8 cellular contexts compared by ENCODE assay signal in genomic region chr6:32842690-32843089, GRCh38. TPM values are rescaled to one million over a fixed set of nuclear protein-coding genes. Genes with fewer than 3 reads are reported as not detected.
DNase-seq lines count a peak whose midpoint lies in the region; ATAC-seq and TF ChIP-seq lines count a peak whose summit lies in the region.

No MANE protein-coding gene starts in this region.

- peaks cover 54% of the 10 kb centered on the region for H3K36me3 ChIP-seq in DOHH2 (ENCODE audit: control insufficient read depth, low read length)
- peaks cover 52% of the 10 kb centered on the region for H3K36me3 ChIP-seq in OCI-LY1 (ENCODE audit: insufficient read depth, low read length)
- peaks cover 15 to 51% (median 39%) of the 10 kb centered on the region in 4 donors for H3K36me3 ChIP-seq in esophagus muscularis mucosa
- peaks cover 0 to 30% of the 10 kb centered on the region in 2 donors for H3K36me3 ChIP-seq in psoas muscle (ENCODE audit: insufficient read depth in 1 of 2, low read depth in 1 of 2)

- H3K9me2 ChIP-seq in DOHH2 (replicated peaks; ENCODE audit: control insufficient read depth, low read length) (no peaks in the 10 kb centered on the region), OCI-LY1 (ENCODE audit: low read depth, low read length) (no peaks in the 10 kb centered on the region)

- peaks cover 9% of the 10 kb centered on the region for H3F3A ChIP-seq in DOHH2 (ENCODE audit: control insufficient read depth, insufficient read depth)
- H3F3A ChIP-seq in OCI-LY1 (ENCODE audit: insufficient read depth, low read length): no peaks in the 10 kb centered on the region

- H3K79me2 ChIP-seq in DOHH2 (ENCODE audit: control insufficient read depth, low read length) (peaks cover 23% of the 10 kb centered on the region), OCI-LY1 (ENCODE audit: insufficient read depth, low read length) (peaks cover 4% of the 10 kb centered on the region; the same call in 1 of the 2 replicates)

- H3K4me2 ChIP-seq in DOHH2 (ENCODE audit: low read length) (peak overlapping the region; percentile 100), OCI-LY1 (ENCODE audit: low read length) (peak overlapping the region; percentile 84)

- ATAC-seq in psoas muscle (no peak), HG02852 (IDR thresholded peaks at IDR 0.05; ENCODE audit: unreplicated experiment) (no peak), HG03097 (IDR thresholded peaks at IDR 0.05; ENCODE audit: low FRiP score, unreplicated experiment) (no peak), HG03025 (IDR thresholded peaks at IDR 0.05; ENCODE audit: low FRiP score, unreplicated experiment) (no peak)

- TF ChIP-seq CTCF in DOHH2 (IDR thresholded peaks at IDR 0.05; ENCODE audit: low read depth, low read length, poor library complexity, severe bottlenecking): no peak
- TF ChIP-seq CTCF in OCI-LY1 (IDR thresholded peaks at IDR 0.05; ENCODE audit: low read length): no peak
- no peak for TF ChIP-seq CTCF in esophagus muscularis mucosa (IDR thresholded peaks at IDR 0.05)
- TF ChIP-seq CTCF in psoas muscle (IDR thresholded peaks at IDR 0.05): no peak

- no peak for TF ChIP-seq EP300 in esophagus muscularis mucosa (IDR thresholded peaks at IDR 0.05)

- TF ChIP-seq POLR2A in esophagus muscularis mucosa (IDR thresholded peaks at IDR 0.05; ENCODE audit: low read depth): no peak

- 78% methylated on average over 8 of the region's 8 CpGs for WGBS in esophagus muscularis mucosa
- WGBS in psoas muscle, 3 donors: 81 to 87% (median 85%) methylated on average over 8 of the region's 8 CpGs

- H4K20me1 ChIP-seq in DOHH2 (ENCODE audit: control insufficient read depth, insufficient read depth, low read depth, low read length) (no peaks in the 10 kb centered on the region), OCI-LY1 (ENCODE audit: insufficient read depth, low read length) (no peaks in the 10 kb centered on the region)

- H3K27ac ChIP-seq in DOHH2 (ENCODE audit: low read depth, low read length): no peak overlapping the region
- H3K27ac ChIP-seq in OCI-LY1 (ENCODE audit: low read depth, low read length, poor library complexity, severe bottlenecking): peak overlapping the region; percentile 95
- peak overlapping the region; percentile 85 to 93 (median 89) for H3K27ac ChIP-seq in esophagus muscularis mucosa (replicated peaks in 1 of 4)
- H3K27ac ChIP-seq in psoas muscle: no peak overlapping the region

- H3K4me1 ChIP-seq in DOHH2 (ENCODE audit: control insufficient read depth, low read length): peaks cover 42% of the 10 kb centered on the region
- H3K4me1 ChIP-seq in OCI-LY1 (ENCODE audit: insufficient read depth, low read length, severe bottlenecking): peaks cover 54% of the 10 kb centered on the region
- H3K4me1 ChIP-seq in esophagus muscularis mucosa: peaks cover 26 to 54% (median 41%) of the 10 kb centered on the region in 4 donors
- H3K4me1 ChIP-seq in psoas muscle: peaks cover 6% of the 10 kb centered on the region

- peak overlapping the region; percentile 97 for H3K9ac ChIP-seq in OCI-LY1 (ENCODE audit: low read length)

- no peaks in the 10 kb centered on the region for H3K27me3 ChIP-seq in DOHH2 (ENCODE audit: control insufficient read depth, low read length)
- H3K27me3 ChIP-seq in OCI-LY1 (ENCODE audit: insufficient read depth, low read length): no peaks in the 10 kb centered on the region
- H3K27me3 ChIP-seq in esophagus muscularis mucosa: no peaks in the 10 kb centered on the region
- no peaks in the 10 kb centered on the region for H3K27me3 ChIP-seq in psoas muscle (ENCODE audit: insufficient read depth in 3 of 3, low read length in 2 of 3)

- H2AFZ ChIP-seq in OCI-LY1 (ENCODE audit: low read length): no peak overlapping the region

- no peaks in the 10 kb centered on the region for H3K9me3 ChIP-seq in DOHH2 (ENCODE audit: control insufficient read depth, insufficient read depth, low read length)
- H3K9me3 ChIP-seq in OCI-LY1 (ENCODE audit: low read length): no peaks in the 10 kb centered on the region
- no peaks in the 10 kb centered on the region for H3K9me3 ChIP-seq in esophagus muscularis mucosa
- no peaks in the 10 kb centered on the region for H3K9me3 ChIP-seq in psoas muscle

- intact Hi-C loops in esophagus muscularis mucosa (cut with DNase I) (no loop called here), psoas muscle (cut with DNase I) (no loop called here)

- DNase-seq in esophagus muscularis mucosa (ENCODE audit: extremely low spot score) (peak; percentile 75), psoas muscle (no peak), NOMO-1 (lab: John Stamatoyannopoulos, UW; ENCODE audit: unreplicated experiment in 2 of 2) (no peak)

- H3K4me3 ChIP-seq in DOHH2 (ENCODE audit: low read length): peak overlapping the region; percentile 93
- H3K4me3 ChIP-seq in OCI-LY1 (ENCODE audit: low read depth, low read length, poor library complexity, severe bottlenecking): peak overlapping the region; percentile 82
- H3K4me3 ChIP-seq in esophagus muscularis mucosa: peak overlapping the region in 2 of 4 donors; percentile 66 to 86
- peak overlapping the region; percentile 69 for H3K4me3 ChIP-seq in psoas muscle

RNA-seq across cellular contexts. Expression of gene PSMB8, which starts 1.2 kb away (rescaled TPM):
- total RNA-seq in esophagus muscularis mucosa (10 to 100 TPM; 25.7 to 38.4 (median 32.4) TPM), psoas muscle (10 to 100 TPM in 3 of 4 donors, 1 to 10 TPM in 1; 7.0 to 10.8 (median 10.2) TPM)
- 10 to 100 TPM in 2 of 3 donors, 1 to 10 TPM in 1; 7.7 to 19.2 (median 14.2) TPM for polyA plus RNA-seq in psoas muscle

RNA-seq across cellular contexts. Expression of gene TAP2, which starts 4.2 kb away (rescaled TPM):
- total RNA-seq in esophagus muscularis mucosa (10 to 100 TPM in 3 of 4 donors, 1 to 10 TPM in 1; 8.6 to 16.3 (median 13.4) TPM), psoas muscle (10 to 100 TPM; 13.6 to 18.5 (median 16.5) TPM)
- polyA plus RNA-seq in psoas muscle: 10 to 100 TPM in 1 of 3 donors, 1 to 10 TPM in 2; 7.6 to 16.6 (median 7.7) TPM

RNA-seq across cellular contexts. Expression of gene TAP1, which starts 10.8 kb away (rescaled TPM):
- total RNA-seq in esophagus muscularis mucosa: 10 to 100 TPM; 28.7 to 45.7 (median 34.8) TPM
- total RNA-seq in psoas muscle: 10 to 100 TPM; 14.1 to 23.5 (median 16.8) TPM
- polyA plus RNA-seq in psoas muscle: 10 to 100 TPM; 15.2 to 21.7 (median 17.7) TPM

RNA-seq across cellular contexts. Expression of gene PSMB9, which starts 11.3 kb away (rescaled TPM):
- total RNA-seq in esophagus muscularis mucosa: 10 to 100 TPM in 3 of 4 donors, 1 to 10 TPM in 1; 9.1 to 26.2 (median 20.5) TPM
- 10 to 100 TPM in 2 of 4 donors, 1 to 10 TPM in 2; 6.6 to 10.5 (median 10.0) TPM for total RNA-seq in psoas muscle
- 10 to 100 TPM in 2 of 3 donors, 1 to 10 TPM in 1; 8.0 to 18.0 (median 13.2) TPM for polyA plus RNA-seq in psoas muscle

RNA-seq across cellular contexts. Expression of gene HLA-DOB, which starts 25.9 kb away (rescaled TPM):
- total RNA-seq in esophagus muscularis mucosa: under 1 TPM in 3 of 4 donors, not detected in 1; 0.19 to 0.33 (median 0.29) TPM
- under 1 TPM in 1 of 4 donors, not detected in 3; 0.21 TPM for total RNA-seq in psoas muscle
- polyA plus RNA-seq in psoas muscle: under 1 TPM; 0.10 to 0.25 (median 0.18) TPM

Comparison
In these comparisons a context has a peak if more than half of its experiments do, and no peak if none do; other contexts are left out.
1. H3K27ac ChIP-seq: peak in OCI-LY1 (single experiment) and esophagus muscularis mucosa (4 of 4); none in DOHH2 (single experiment) and psoas muscle (single experiment).